In genomic region chr6:107115695-107116327, GRCh38 we compare ENCODE assay signal across 8 cellular contexts. TPM values are rescaled to one million over a fixed set of nuclear protein-coding genes. Genes with fewer than 3 reads are reported as not detected.
A peak's percentile ranks its signal among the peaks of the same experiment; 100 is the strongest.
DNase-seq lines count a peak whose midpoint lies in the region; ATAC-seq and TF ChIP-seq lines count a peak whose summit lies in the region.

No MANE protein-coding gene starts in this region.

- peak; percentile 22 for ATAC-seq in HG02610 (IDR thresholded peaks at IDR 0.05; ENCODE audit: unreplicated experiment)

- H3K36me3 ChIP-seq in neural cell (ENCODE audit: insufficient read depth, low read length), result no peaks in the 10 kb centered on the region
- H3K36me3 ChIP-seq in urinary bladder (ENCODE audit: insufficient read depth), result no peaks in the 10 kb centered on the region

- no peaks in the 10 kb centered on the region for H3K9me3 ChIP-seq in neural cell (ENCODE audit: low read length)

- peak overlapping the region; percentile 32 for H2AFZ ChIP-seq in neural cell (ENCODE audit: low read depth, low read length)

- TF ChIP-seq RAD21 in neural cell (conservative IDR thresholded peaks at IDR 0.05), result no peak

- H3K27ac ChIP-seq in neural cell (ENCODE audit: low read length), result peak overlapping the region; percentile 86
- no peak overlapping the region for H3K27ac ChIP-seq in urinary bladder (ENCODE audit: low read depth)

- TF ChIP-seq CTCF in fibroblast of the aortic adventitia (IDR thresholded peaks at IDR 0.05; ENCODE audit: insufficient read depth, low read length) (no peak), neural cell (IDR thresholded peaks at IDR 0.05; ENCODE audit: poor library complexity, severe bottlenecking) (peak; percentile 11)

- H3K9ac ChIP-seq in neural cell (ENCODE audit: low read length), result peak overlapping the region; percentile 77

- no peaks in the 10 kb centered on the region for H3K27me3 ChIP-seq in neural cell (ENCODE audit: insufficient read depth, low read depth, low read length)

- peak overlapping the region; percentile 65 for H3K4me3 ChIP-seq in fibroblast of the aortic adventitia (ENCODE audit: low read depth, low read length)
- H3K4me3 ChIP-seq in neural cell (ENCODE audit: low read length), result peak overlapping the region; percentile 89
- peak overlapping the region; percentile 94 for H3K4me3 ChIP-seq in urinary bladder (ENCODE audit: low read depth, low read length)

- peak overlapping the region; percentile 97 for H3K4me2 ChIP-seq in neural cell (ENCODE audit: low read length)

- TF ChIP-seq EP300 in neural cell (conservative IDR thresholded peaks at IDR 0.05; ENCODE audit: poor library complexity, severe bottlenecking), result no peak

- WGBS in urinary bladder, result under 1% methylated on average over 45 of the region's 45 CpGs

- DNase-seq in EH (ENCODE audit: low read depth) (peak; percentile 35), NCI-H446 (lab: John Stamatoyannopoulos, UW) (peak; percentile 26 to 67), activated T-cell treated with anti-CD3 and anti-CD28 coated beads for 4 hours (peak; percentile 31), fibroblast of the aortic adventitia (ENCODE audit: low read depth) (no peak), DMS114 treated with DMSO at 0.1 percent for 48 hours (lab: John Stamatoyannopoulos, UW; ENCODE audit: unreplicated experiment) (no peak)

- H3K79me2 ChIP-seq in neural cell (replicated peaks; ENCODE audit: insufficient read depth, low read length), result peaks cover 17% of the 10 kb centered on the region

- peaks cover 7% of the 10 kb centered on the region for H3F3A ChIP-seq in neural cell (ENCODE audit: insufficient read depth, low read length, poor library complexity, severe bottlenecking)

- H3K9me2 ChIP-seq in neural cell (ENCODE audit: insufficient read depth, low read length), result no peaks in the 10 kb centered on the region

- H3K4me1 ChIP-seq in urinary bladder (ENCODE audit: insufficient read depth), result no peaks in the 10 kb centered on the region

- no peaks in the 10 kb centered on the region for H4K20me1 ChIP-seq in neural cell (ENCODE audit: insufficient read depth)

TF ChIP-seq in neural cell, 6 proteins besides CTCF, POLR2A, EP300 and RAD21:
- TF ChIP-seq REST (IDR thresholded peaks at IDR 0.05; ENCODE audit: borderline replicate concordance) (no peak), TAF1 (IDR thresholded peaks at IDR 0.05; ENCODE audit: low read depth) (no peak), SMC3 (conservative IDR thresholded peaks at IDR 0.05; ENCODE audit: poor library complexity) (no peak), EZH2 (IDR thresholded peaks at IDR 0.05; ENCODE audit: borderline replicate concordance, insufficient read depth, low read length, poor library complexity, severe bottlenecking) (no peak), MXI1 (conservative IDR thresholded peaks at IDR 0.05; ENCODE audit: poor library complexity, severe bottlenecking) (peak; percentile 63)

RNA-seq across cellular contexts. Expression of gene BEND3, which starts 0.5 kb away (rescaled TPM):
- total RNA-seq in fibroblast of the aortic adventitia (ENCODE audit: low replicate concordance), result 1.9 and 2.1 TPM in 2 replicates
- 5.7 and 6.0 TPM in 2 replicates for polyA plus RNA-seq in neural cell
- polyA minus RNA-seq in neural cell, result 17.3 and 17.7 TPM in 2 replicates
- total RNA-seq in urinary bladder, result 3.0 TPM
- 1.0 TPM for polyA plus RNA-seq in urinary bladder

Comparison
In these comparisons a context has a peak if more than half of its experiments do, and no peak if none do; other contexts are left out.
1. DNase-seq: peak in EH (single experiment), NCI-H446 (2 of 2) and activated T-cell treated with anti-CD3 and anti-CD28 coated beads for 4 hours (single experiment); none in fibroblast of the aortic adventitia (single experiment) and DMS114 treated with DMSO at 0.1 percent for 48 hours (single experiment).
2. Peak in every context shown above with its lines, with median percentiles within 50 percentile points of each other: H3K4me3 ChIP-seq.